Comparison of ENCODE assay signal across 8 cellular contexts in the genomic region with DNA sequence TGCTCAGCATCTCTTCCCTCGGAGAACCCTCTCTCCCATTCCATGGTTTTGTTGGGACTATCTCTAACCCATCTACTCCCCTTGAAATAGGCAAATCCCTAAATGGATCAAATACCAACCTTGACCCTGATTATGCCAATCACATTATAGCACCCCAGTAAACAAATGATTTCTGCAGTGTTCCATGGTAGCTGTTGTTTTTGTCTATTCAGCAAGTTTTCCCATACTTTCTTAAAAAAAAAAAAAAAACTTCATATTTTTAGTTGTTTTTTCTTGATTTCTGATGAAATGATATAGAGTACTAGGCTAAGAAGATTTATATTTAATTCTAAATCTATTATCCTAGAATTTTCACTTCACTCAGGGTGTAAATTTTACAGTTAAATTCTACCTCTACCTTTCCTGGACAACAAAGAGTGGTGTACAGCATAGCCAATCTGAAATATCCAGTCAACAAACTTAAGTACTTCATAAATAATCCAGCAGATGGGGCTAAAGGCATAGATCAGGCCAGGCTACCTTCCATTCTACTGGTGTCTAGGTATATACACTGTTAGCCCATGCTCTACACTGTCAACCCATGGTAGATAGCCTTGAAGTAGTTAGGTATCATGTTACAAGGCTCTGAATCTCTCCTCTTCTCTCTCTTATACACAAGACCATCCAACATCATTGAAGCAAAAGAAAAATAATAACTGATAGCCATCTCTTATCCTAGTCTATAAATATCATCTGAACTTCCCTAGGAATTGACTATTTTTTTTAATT.
DNase-seq lines count a peak whose midpoint lies in the region; ATAC-seq and TF ChIP-seq lines count a peak whose summit lies in the region.

No MANE protein-coding gene starts in this region.

- H3K36me3 ChIP-seq in RWPE2 (ENCODE audit: low read depth) (peaks cover 33% of the 10 kb centered on the region), lower lobe of right lung (peaks cover 4% of the 10 kb centered on the region)

- H3K4me3 ChIP-seq in RWPE2 (ENCODE audit: severe bottlenecking) (no peak overlapping the region), lower lobe of right lung (no peak overlapping the region)

- H3K9me3 ChIP-seq in RWPE2 (ENCODE audit: severe bottlenecking) (no peaks in the 10 kb centered on the region), lower lobe of right lung (no peaks in the 10 kb centered on the region)

- H3K4me1 ChIP-seq in RWPE2 (ENCODE audit: insufficient read depth, poor library complexity, severe bottlenecking) (peaks cover 7% of the 10 kb centered on the region), lower lobe of right lung (peaks cover 2% of the 10 kb centered on the region)

- H3K36me3 Mint-ChIP-seq in CD14-positive monocyte = peaks cover 35 to 40% of the 10 kb centered on the region in 2 donors

- intact Hi-C loops in CD14-positive monocyte (cut with micrococcal nuclease) = loop anchor here in 1 of 2 donors (10.0 kb wide), 1 partner anchor 610 kb away; no protein-coding TSS in a partner anchor
- intact Hi-C loops in lower lobe of right lung (cut with DNase I) = no loop called here

- peaks cover 0 to 2% (median 0%) of the 10 kb centered on the region in 7 donors for H3K9me3 Mint-ChIP-seq in CD14-positive monocyte

- ATAC-seq in GM18505 (IDR thresholded peaks at IDR 0.05; ENCODE audit: unreplicated experiment) (peak; percentile 94), HG02798 (IDR thresholded peaks at IDR 0.05; ENCODE audit: poor library complexity, unreplicated experiment) (peak; percentile 98), RWPE2 (ENCODE audit: low read depth) (peak; percentile 98), lower lobe of right lung (peak; percentile 89 to 94)

- H3K27me3 Mint-ChIP-seq in CD14-positive monocyte (ENCODE audit: low read depth in 3 of 3) = peaks cover 0 to 2% (median 0%) of the 10 kb centered on the region in 3 donors

- no peak for DNase-seq in CD14-positive monocyte (ENCODE audit: low spot score)
- peak; percentile 64 for DNase-seq in NCI-H1048 (lab: John Stamatoyannopoulos, UW)
- DNase-seq in RWPE2 (ENCODE audit: low spot score) = no peak
- peak; percentile 92 for DNase-seq in dermis blood vessel endothelial cell
- DNase-seq in lower lobe of right lung = no peak
- DNase-seq in NK-92 treated with Interleukin-12 subunit alpha and Interleukin-12 subunit beta, amount 100 ng/mL, for 24 hours (lab: John Stamatoyannopoulos, UW) = no peak

- H3K4me1 Mint-ChIP-seq in CD14-positive monocyte = peaks cover 15% of the 10 kb centered on the region

- no peak overlapping the region for H3K27ac ChIP-seq in RWPE2 (ENCODE audit: poor library complexity, severe bottlenecking)
- no peak overlapping the region for H3K27ac ChIP-seq in lower lobe of right lung

- no peak overlapping the region for H3K4me3 Mint-ChIP-seq in CD14-positive monocyte

- peak; percentile 68 for TF ChIP-seq CTCF in CD14-positive monocyte (IDR thresholded peaks at IDR 0.05)
- peak; percentile 86 for TF ChIP-seq CTCF in RWPE2 (IDR thresholded peaks at IDR 0.05; ENCODE audit: poor library complexity, severe bottlenecking)
- TF ChIP-seq CTCF in lower lobe of right lung (IDR thresholded peaks at IDR 0.05) = peak; percentile 49

- H3K27ac Mint-ChIP-seq in CD14-positive monocyte = peak overlapping the region in 1 of 7 donors; percentile 37

- no peak for TF ChIP-seq POLR2A in GM18505 (IDR thresholded peaks at IDR 0.05; ENCODE audit: borderline replicate concordance, extremely low read depth, insufficient read depth, insufficient read length)

- no peaks in the 10 kb centered on the region for H3K27me3 ChIP-seq in RWPE2 (ENCODE audit: insufficient read depth, poor library complexity, severe bottlenecking)
- H3K27me3 ChIP-seq in lower lobe of right lung (ENCODE audit: low read depth) = no peaks in the 10 kb centered on the region

Comparison
In these comparisons a context has a peak if more than half of its experiments do, and no peak if none do; other contexts are left out.
1. DNase-seq: peak in NCI-H1048 (single experiment) and dermis blood vessel endothelial cell (single experiment); none in CD14-positive monocyte (single experiment), RWPE2 (single experiment), lower lobe of right lung (single experiment) and NK-92 treated with Interleukin-12 subunit alpha and Interleukin-12 subunit beta, amount 100 ng/mL, for 24 hours (single experiment).
2. Peak in every context shown above with its lines, with median percentiles within 50 percentile points of each other: CTCF ChIP-seq and ATAC-seq.